12 cellular contexts compared by ENCODE assay signal in the genomic region with DNA sequence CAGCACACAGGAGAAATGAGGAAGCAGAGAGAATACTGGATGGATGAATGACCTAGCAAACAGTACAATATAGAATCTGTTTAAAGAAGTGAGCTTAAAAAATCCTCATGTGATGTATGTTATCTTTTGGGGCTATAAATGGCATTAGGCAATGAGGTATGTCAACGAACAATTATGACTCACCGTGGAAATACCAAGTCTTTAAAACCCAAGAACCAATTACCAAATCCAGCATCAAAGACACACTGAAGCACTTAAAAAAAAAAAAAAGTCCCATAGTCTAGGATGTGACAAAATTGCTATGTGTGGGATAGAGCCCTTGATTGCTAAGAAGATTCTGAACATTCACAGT. TPM values are rescaled to one million over a fixed set of nuclear protein-coding genes. Genes with fewer than 3 reads are reported as not detected.
A peak's percentile ranks its signal among the peaks of the same experiment; 100 is the strongest.
DNase-seq lines count a peak whose midpoint lies in the region; ATAC-seq lines count a peak whose summit lies in the region.
"Had no signal": no experiment of that assay in that cellular context is flagged by ENCODE, and none has a peak within 500 bp of the region (broad histone marks: within the 10 kb centered on the region; RNA-seq: fewer than 3 reads in every experiment).

No MANE protein-coding gene starts in this region.

- no peak overlapping the region for H3K27ac ChIP-seq in naive thymus-derived CD4-positive, alpha-beta T cell (ENCODE audit: low read depth, low read length)
- H3K27ac ChIP-seq: right atrium auricular region, RWPE1, testis had no signal

- H3K27ac Mint-ChIP-seq in T-helper 17 cell, result no peak overlapping the region
- H3K27ac Mint-ChIP-seq in naive thymus-derived CD4-positive, alpha-beta T cell, result peak overlapping the region in 1 of 9 donors; percentile 10

- POLR2A ChIA-PET in naive thymus-derived CD4-positive, alpha-beta T cell (lab: Charles Lee), result interaction anchor here (0.9 kb wide), 1 partner anchor 23 kb away, joined by 3 read pairs; no protein-coding TSS in a partner anchor

- H3K36me3 ChIP-seq in naive thymus-derived CD4-positive, alpha-beta T cell (ENCODE audit: control insufficient read depth in 2 of 3, insufficient read depth in 3 of 3, low read length in 3 of 3), result no peaks in the 10 kb centered on the region
- H3K36me3 ChIP-seq: right atrium auricular region had no signal

- no peaks in the 10 kb centered on the region for H3K4me1 ChIP-seq in naive thymus-derived CD4-positive, alpha-beta T cell (ENCODE audit: control insufficient read depth in 2 of 2, insufficient read depth in 2 of 2, low read length in 2 of 2)
- H3K4me1 ChIP-seq: right atrium auricular region, testis had no signal

- H3K27me3 Mint-ChIP-seq in T-helper 17 cell, result no peaks in the 10 kb centered on the region
- no peaks in the 10 kb centered on the region for H3K27me3 Mint-ChIP-seq in naive thymus-derived CD4-positive, alpha-beta T cell

- intact Hi-C loops in naive thymus-derived CD4-positive, alpha-beta T cell (cut with micrococcal nuclease), result no loop called here

- H3K27me3 ChIP-seq in naive thymus-derived CD4-positive, alpha-beta T cell (ENCODE audit: control insufficient read depth in 2 of 2, insufficient read depth in 2 of 2, low read length in 2 of 2), result no peaks in the 10 kb centered on the region
- H3K27me3 ChIP-seq: right atrium auricular region, testis had no signal

- CTCF ChIA-PET in naive thymus-derived CD4-positive, alpha-beta T cell (lab: Charles Lee), result interaction anchor here (1.3 to 1.7 kb wide), 2 partner anchors 20 to 22 kb away, joined by 4 read pairs; no protein-coding TSS in a partner anchor

- peaks cover 5% of the 10 kb centered on the region for H3K4me1 Mint-ChIP-seq in T-helper 17 cell
- peaks cover 6 to 19% (median 14%) of the 10 kb centered on the region in 7 donors for H3K4me1 Mint-ChIP-seq in naive thymus-derived CD4-positive, alpha-beta T cell

- peaks cover 2% of the 10 kb centered on the region for H3K36me3 Mint-ChIP-seq in T-helper 17 cell (ENCODE audit: low read depth)
- peaks cover 3 to 6% (median 4%) of the 10 kb centered on the region in 5 donors for H3K36me3 Mint-ChIP-seq in naive thymus-derived CD4-positive, alpha-beta T cell

- H3K9me3 ChIP-seq in T-helper 17 cell (ENCODE audit: control insufficient read depth, low read length, poor library complexity, severe bottlenecking), result no peaks in the 10 kb centered on the region
- peaks cover 0 to 4% (median 0%) of the 10 kb centered on the region in 3 experiments for H3K9me3 ChIP-seq in naive thymus-derived CD4-positive, alpha-beta T cell (ENCODE audit: control insufficient read depth in 2 of 3, low read length in 3 of 3)
- H3K9me3 ChIP-seq: right atrium auricular region, testis had no signal

- ATAC-seq in HG02610 (IDR thresholded peaks at IDR 0.05; ENCODE audit: unreplicated experiment), result peak; percentile 64
- ATAC-seq in T-helper 17 cell, result peak; percentile 75
- ATAC-seq in naive thymus-derived CD4-positive, alpha-beta T cell, result peak; percentile 67

- no peak overlapping the region for H3K4me3 Mint-ChIP-seq in T-helper 17 cell
- H3K4me3 Mint-ChIP-seq in naive thymus-derived CD4-positive, alpha-beta T cell, result no peak overlapping the region

- DNase-seq in ELR (ENCODE audit: low read depth) (peak; percentile 23), T-helper 17 cell (no peak), NCI-H510A treated with DMSO at 0.1 percent for 48 hours (lab: John Stamatoyannopoulos, UW) (no peak), kidney glomerular epithelial cell (lab: John Stamatoyannopoulos, UW) (no peak), HPDE6-E6E7 (ENCODE audit: extremely low spot score) (no peak)
- DNase-seq in naive thymus-derived CD4-positive, alpha-beta T cell, result no peak
- DNase-seq: DMS153, NCI-H2171 treated with DMSO at 0.1 percent for 48 hours had no signal

- H3K9me3 Mint-ChIP-seq in naive thymus-derived CD4-positive, alpha-beta T cell, result peaks cover 0 to 6% (median 0%) of the 10 kb centered on the region in 11 donors

- H3K4me3 ChIP-seq in naive thymus-derived CD4-positive, alpha-beta T cell (ENCODE audit: low read length), result no peak overlapping the region
- H3K4me3 ChIP-seq: right atrium auricular region, testis had no signal

RNA-seq across cellular contexts. Expression of gene HERC1, which starts 36.3 kb away (rescaled TPM):
- 100 to 1,000 TPM; 252 to 271 TPM for total RNA-seq in T-helper 17 cell
- total RNA-seq in naive thymus-derived CD4-positive, alpha-beta T cell, result 100 to 1,000 TPM; 121 to 244 (median 172) TPM
- polyA plus RNA-seq in naive thymus-derived CD4-positive, alpha-beta T cell, result 10 to 100 TPM; 37.8 to 45.7 TPM
